In genomic region chr18:820591-821170, GRCh38 we compare ENCODE assay signal across 20 cellular contexts. TPM values are rescaled to one million over a fixed set of nuclear protein-coding genes. Genes with fewer than 3 reads are reported as not detected.
DNase-seq lines count a peak whose midpoint lies in the region; ATAC-seq, FAIRE-seq and TF ChIP-seq lines count a peak whose summit lies in the region.
"Had no signal": no experiment of that assay in that cellular context is flagged by ENCODE, and none has a peak within 500 bp of the region (broad histone marks: within the 10 kb centered on the region; RNA-seq: fewer than 3 reads in every experiment).

No MANE protein-coding gene starts in this region.

- POLR2A ChIA-PET in A673 (lab: Charles Lee; ENCODE audit: low non-redundant PET) (interaction anchor here (0.6 kb wide), 2 partner anchors 48 to 343 kb away, joined by 3 to 4 read pairs; no protein-coding TSS in a partner anchor), K562 (lab: Yijun Ruan, JAX) (interaction anchor here (0.5 to 2.5 kb wide), 4 partner anchors 10 to 127 kb away, joined by 3 to 13 read pairs (median 6); no protein-coding TSS in a partner anchor)

- no peak for TF ChIP-seq EP300 in K562 (IDR thresholded peaks at IDR 0.05; ENCODE audit: low read length)

- H3K4me1 ChIP-seq in A673 (ENCODE audit: insufficient read depth, low read length, poor library complexity, severe bottlenecking) = peaks cover 30% of the 10 kb centered on the region
- H3K4me1 ChIP-seq in K562 (replicated peaks in 1 of 2; ENCODE audit: control insufficient read depth in 2 of 2, insufficient read depth in 2 of 2, low read length in 2 of 2) = peaks cover 11 to 15% of the 10 kb centered on the region in 2 experiments
- H3K4me1 ChIP-seq: A549 had no signal

- intact Hi-C loops in A673 (cut with micrococcal nuclease; ENCODE audit: unreplicated experiment) = no loop called here
- intact Hi-C loops in K562 (cut with micrococcal nuclease) = no loop called here

- no peaks in the 10 kb centered on the region for H3K9me3 ChIP-seq in A673 (ENCODE audit: low read depth, low read length, poor library complexity, severe bottlenecking)
- H3K9me3 ChIP-seq in K562 (replicated peaks; ENCODE audit: control insufficient read depth, insufficient read depth, low read depth, low read length) = no peaks in the 10 kb centered on the region
- H3K9me3 ChIP-seq: A549; BLaER1 treated with 17β-estradiol and CSF1 and Interleukin-3, amounts not matched to agents 10 nM and 100 nM; HAP-1 had no signal

- H2AFZ ChIP-seq in K562 (ENCODE audit: low read depth, low read length) = peak overlapping the region; percentile 33; the same call in 1 of the 2 replicates
- H2AFZ ChIP-seq: GM23248 had no signal

- peak; percentile 63 for DNase-seq in A673 (ENCODE audit: low spot score)
- DNase-seq in Jurkat, Clone E6-1 (ENCODE audit: low read depth, low spot score) = peak; percentile 49
- DNase-seq in K562 (ENCODE audit: extremely low read depth in 1 of 4, low spot score in 3 of 4) = no peak
- no peak for DNase-seq in frontal cortex (ENCODE audit: low spot score in 2 of 2)
- no peak for DNase-seq in EL
- DNase-seq in activated T-cell treated with anti-CD3 and anti-CD28 coated beads, Interleukin-2, amount 50 U/mL, for 48 hours = no peak
- DNase-seq: Calu3; CD8-positive, alpha-beta T cell; DMS 273 treated with DMSO at 0.1 percent for 48 hours; DMS53; GF-D8; GM23248 had no signal

- no peak for TF ChIP-seq POLR2A in K562 (conservative IDR thresholded peaks at IDR 0.05)

- H3K27ac ChIP-seq in A673 (ENCODE audit: low read depth, low read length, poor library complexity, severe bottlenecking) (peak overlapping the region; percentile 49), K562 (ENCODE audit: extremely low read depth, low read depth, low read length) (no peak overlapping the region)
- H3K27ac ChIP-seq: 22Rv1; A549; BLaER1 treated with 17β-estradiol and CSF1 and Interleukin-3, amounts not matched to agents 10 nM and 100 nM; GM23248 had no signal

- H3K9me1 ChIP-seq in K562 (ENCODE audit: control insufficient read depth, insufficient read depth, low read length) = no peaks in the 10 kb centered on the region

- 41% methylated on average over 4 of the region's 4 CpGs for WGBS in K562 (ENCODE audit: insufficient coverage, low coverage, missing lambda C conversion rate)

- no peaks in the 10 kb centered on the region for H3K27me3 ChIP-seq in A673 (replicated peaks; ENCODE audit: insufficient read depth, low read depth, low read length, poor library complexity)
- H3K27me3 ChIP-seq in K562 (ENCODE audit: control insufficient read depth in 2 of 2, insufficient read depth in 2 of 2, low read length in 2 of 2) = no peaks in the 10 kb centered on the region

- BruUV-seq in A673 (replicated peaks; lab: Mats Ljungman, UMichigan) = no TSS peak
- no TSS peak for BruUV-seq in K562 (replicated peaks; lab: Mats Ljungman, UMichigan)

- H3K36me3 ChIP-seq in A673 (ENCODE audit: insufficient read depth, low read length, poor library complexity, severe bottlenecking) = no peaks in the 10 kb centered on the region
- no peaks in the 10 kb centered on the region for H3K36me3 ChIP-seq in K562 (ENCODE audit: control insufficient read depth, insufficient read depth, low read length)
- H3K36me3 ChIP-seq: BLaER1 treated with 17β-estradiol and CSF1 and Interleukin-3, amounts not matched to agents 10 nM and 100 nM; HAP-1 had no signal

- H3K79me2 ChIP-seq in K562 (ENCODE audit: control insufficient read depth, insufficient read depth, low read length) = peaks cover 8% of the 10 kb centered on the region; the same call in 2 of the 3 replicates

- in situ Hi-C loops in K562 (cut with MboI) = no loop called here

- H3K4me3 ChIP-seq in A673 (ENCODE audit: low read depth, low read length, poor library complexity, severe bottlenecking) = peak overlapping the region; percentile 2
- no peak overlapping the region for H3K4me3 ChIP-seq in Jurkat, Clone E6-1 (ENCODE audit: low read length)
- H3K4me3 ChIP-seq in K562 = no peak overlapping the region
- H3K4me3 ChIP-seq: A549; BLaER1 treated with 17β-estradiol and CSF1 and Interleukin-3, amounts not matched to agents 10 nM and 100 nM; GM12878; GM23248; HAP-1 had no signal

- CTCF ChIA-PET in A673 (lab: Charles Lee) = interaction anchor here (1.2 kb wide), 1 partner anchor 10 kb away, joined by 6 read pairs; no protein-coding TSS in a partner anchor
- CTCF ChIA-PET in K562 (lab: Yijun Ruan, JAX; ENCODE audit: low intra/inter-chr PET ratio) = no interaction called here

- no peak for TF ChIP-seq CTCF in A673 (conservative IDR thresholded peaks at IDR 0.05; ENCODE audit: low read depth, low read length)
- TF ChIP-seq CTCF in K562 (IDR thresholded peaks at IDR 0.05 in 2 of 3, conservative IDR thresholded peaks at IDR 0.05 in 1 of 3; ENCODE audit: insufficient read depth in 2 of 3, low read depth in 1 of 3, low read length in 3 of 3) = no peak

- no peak for TF ChIP-seq RAD21 in K562 (CRISPR knock-in tag; conservative IDR thresholded peaks at IDR 0.05 in 1 of 2, IDR thresholded peaks at IDR 0.05 in 1 of 2)

- no peak overlapping the region for H3K9ac ChIP-seq in K562 (ENCODE audit: insufficient read depth in 1 of 2, low read depth in 2 of 2, low read length in 2 of 2)
- H3K9ac ChIP-seq: BLaER1 treated with 17β-estradiol and CSF1 and Interleukin-3, amounts not matched to agents 10 nM and 100 nM; GM23248 had no signal

- H3K4me2 ChIP-seq in K562 (ENCODE audit: insufficient read depth, low read length) = no peak overlapping the region
- H3K4me2 ChIP-seq: A549 had no signal

- FAIRE-seq in K562 (lab: Jason Lieb, UNC) (no peak), frontal cortex (lab: Jason Lieb, UNC) (peak; percentile 8)
- FAIRE-seq: A549, GM12878, GM19239 had no signal

- ATAC-seq in K562 (no peak), GM21576 (IDR thresholded peaks at IDR 0.05; ENCODE audit: unreplicated experiment) (no peak), GM18520 (IDR thresholded peaks at IDR 0.05; ENCODE audit: unreplicated experiment) (no peak)
- ATAC-seq: A549; CD8-positive, alpha-beta T cell; GM12878 had no signal

- no peaks in the 10 kb centered on the region for H4K20me1 ChIP-seq in K562 (replicated peaks; ENCODE audit: control insufficient read depth, insufficient read depth, low read length)
- H4K20me1 ChIP-seq: BLaER1 treated with 17β-estradiol and CSF1 and Interleukin-3, amounts not matched to agents 10 nM and 100 nM had no signal

RNA-seq across cellular contexts. Expression of gene YES1, which starts 8.6 kb away (rescaled TPM):
- total RNA-seq in A673 (2021) (138 and 142 TPM in 2 replicates), K562 (2014; rRNA removed) (61.9 and 108 TPM in 2 replicates), K562 (2014; rRNA removed; fragmentation: Illumina TruSeq; extraction: Trizol) (115 and 149 TPM in 2 replicates), K562 (2015; rRNA removed; fragmentation: Illumina TruSeq; extraction: Trizol) (75.4 and 77.7 TPM in 2 replicates), K562 (2021) (90.6 and 99.4 TPM in 2 replicates), frontal cortex (60.7 TPM)
- 6.2 TPM for polyA plus RNA-seq in Jurkat, Clone E6-1 (2012; ENCODE audit: insufficient read depth, insufficient read length)
- 86.2 and 96.5 TPM in 2 replicates for total RNA-seq in K562 (2011; cell fraction: chromatin; rRNA removed; ENCODE audit: low replicate concordance)
- total RNA-seq in K562 (2011; cell fraction: nucleolus; rRNA removed) = 21.8 and 24.5 TPM in 2 replicates
- total RNA-seq in K562 (2011; cell fraction: nucleoplasm; rRNA removed) = 46.6 and 65.3 TPM in 2 replicates
- polyA plus RNA-seq in K562 (2011; rRNA removed) (54.6 and 59.9 TPM in 2 replicates), K562 (2014; fragmentation: Illumina TruSeq; extraction: Trizol) (70.6 and 78.9 TPM in 2 replicates), K562 (2014; fragmentation: Nextera tagmentation; extraction: Ambion mirVana) (10 to 100 TPM; 37.2 to 54.6 TPM), K562 (2014; rRNA removed) (77.8 and 112 TPM in 2 replicates)
- 31.2 and 49.4 TPM in 2 replicates for polyA plus RNA-seq in K562 (2011; cell fraction: cytosol; rRNA removed)
- 22.9 and 25.6 TPM in 2 replicates for polyA plus RNA-seq in K562 (2011; cell fraction: nucleus; rRNA removed)
- polyA plus RNA-seq in K562 (2012) = 42.1 and 45.3 TPM in 2 replicates
- polyA minus RNA-seq in K562 (2011; rRNA and poly(A)+ RNA removed) = 72.0 and 108 TPM in 2 replicates
- polyA minus RNA-seq in K562 (2011; cell fraction: cytosol; rRNA and poly(A)+ RNA removed) = 50.5 and 77.5 TPM in 2 replicates
- polyA minus RNA-seq in K562 (2011; cell fraction: nucleus; rRNA and poly(A)+ RNA removed) = 17.6 and 34.7 TPM in 2 replicates

Comparison
In these comparisons a context has a peak if more than half of its experiments do, and no peak if none do; other contexts are left out.
1. DNase-seq: peak in A673 (single experiment) and Jurkat, Clone E6-1 (single experiment); none in K562 (0 of 4), frontal cortex (0 of 2), EL (single experiment) and activated T-cell treated with anti-CD3 and anti-CD28 coated beads, Interleukin-2, amount 50 U/mL, for 48 hours (0 of 2).